ENCODE assay signal across 29 cellular contexts in genomic region chr1:109050228-109050995, GRCh38. TPM values are rescaled to one million over a fixed set of nuclear protein-coding genes. Genes with fewer than 3 reads are reported as not detected.
A peak's percentile ranks its signal among the peaks of the same experiment; 100 is the strongest.
DNase-seq lines count a peak whose midpoint lies in the region; TF ChIP-seq lines count a peak whose summit lies in the region.
"Had no signal": no experiment of that assay in that cellular context is flagged by ENCODE, and none has a peak within 500 bp of the region (broad histone marks: within the 10 kb centered on the region; RNA-seq: fewer than 3 reads in every experiment).

No MANE protein-coding gene starts in this region.

- intact Hi-C loops in MCF 10A (cut with micrococcal nuclease) (no loop called here), breast epithelium (cut with DNase I; ENCODE audit: low total_unique reads) (no loop called here)
- intact Hi-C loops in activated T-helper 1 cell treated with anti-CD3 and anti-CD28 coated beads, Interleukin-12 subunit alpha, Interleukin-12 subunit beta, Interleukin-2, Interleukin-4 antibody, amounts not matched to agents 30 ng/mL and 10 ng/mL and 1 ng/mL, durations not matched to agents 14 hours and 24 hours and 36 hours (cut with micrococcal nuclease), result no loop called here

- H3K4me1 Mint-ChIP-seq in MCF 10A (ENCODE audit: insufficient read depth, unreplicated experiment), result peaks cover 9% of the 10 kb centered on the region
- no peaks in the 10 kb centered on the region for H3K4me1 Mint-ChIP-seq in activated T-helper 1 cell treated with anti-CD3 and anti-CD28 coated beads, Interleukin-12 subunit alpha, Interleukin-12 subunit beta, Interleukin-2, Interleukin-4 antibody, amounts not matched to agents 30 ng/mL and 10 ng/mL and 1 ng/mL, durations not matched to agents 14 hours and 24 hours and 36 hours (ENCODE audit: low read depth)
- H3K4me1 Mint-ChIP-seq: central memory CD8-positive, alpha-beta T cell; endodermal cell had no signal

- TF ChIP-seq CTCF in MCF 10A (IDR thresholded peaks at IDR 0.05; ENCODE audit: unreplicated experiment), result no peak
- TF ChIP-seq CTCF in breast epithelium (IDR thresholded peaks at IDR 0.05), result no peak
- TF ChIP-seq CTCF in foreskin fibroblast (IDR thresholded peaks at IDR 0.05; ENCODE audit: low read depth, low read length), result no peak

- DNase-seq in MCF 10A (ENCODE audit: unreplicated experiment), result peak; percentile 28
- DNase-seq in breast epithelium (ENCODE audit: low spot score in 2 of 2), result no peak
- DNase-seq in epithelial cell of prostate (ENCODE audit: low read depth, low spot score), result peak; percentile 54
- DNase-seq in mesenteric fat pad (ENCODE audit: low spot score), result peak; percentile 28
- no peak for DNase-seq in activated T-helper 1 cell treated with anti-CD3 and anti-CD28 coated beads, Interleukin-12 subunit alpha, Interleukin-12 subunit beta, Interleukin-2, Interleukin-4 antibody, amounts not matched to agents 30 ng/mL and 10 ng/mL and 1 ng/mL, durations not matched to agents 14 hours and 24 hours and 36 hours (ENCODE audit: low spot score)
- DNase-seq in foreskin fibroblast, result no peak
- DNase-seq in cortex of kidney (lab: John Stamatoyannopoulos, UW), result no peak
- DNase-seq in NCI-H2029 treated with DMSO at 0.1 percent for 48 hours (lab: John Stamatoyannopoulos, UW), result no peak
- DNase-seq: activated CD4-positive, CD25-positive, alpha-beta regulatory T cell; activated CD8-positive, alpha-beta memory T cell treated with anti-CD3 and anti-CD28 coated beads, Interleukin-2, amount 10 ng/mL, durations not matched to agents 7 days and 5 days; activated naive CD4-positive, alpha-beta T cell treated with Interleukin-2 at 50 U/mL for 16 hours; activated T-cell treated with anti-CD3 and anti-CD28 coated beads, Interleukin-2, amount 50 U/mL, for 72 hours; Caco-2; dermis blood vessel endothelial cell; endodermal cell; HCEC 1CT; hippocampal formation; IMR-90; left ventricle myocardium inferior; NCI-H1694; NCI-H524; OCI-M1; posterior cingulate gyrus; sigmoid colon; stimulated activated CD4-positive, alpha-beta T cell treated with anti-CD3 and anti-CD28 coated beads, Interleukin-4, amount 100 ng/mL, for 4 hours; upper lobe of left lung had no signal

- BruUV-seq in MCF 10A (replicated peaks; lab: Mats Ljungman, UMichigan), result no TSS peak

- peak overlapping the region; percentile 13 for H3K27ac Mint-ChIP-seq in MCF 10A (ENCODE audit: low read depth, unreplicated experiment)
- H3K27ac Mint-ChIP-seq in activated T-helper 1 cell treated with anti-CD3 and anti-CD28 coated beads, Interleukin-12 subunit alpha, Interleukin-12 subunit beta, Interleukin-2, Interleukin-4 antibody, amounts not matched to agents 30 ng/mL and 10 ng/mL and 1 ng/mL, durations not matched to agents 14 hours and 24 hours and 36 hours, result no peak overlapping the region
- H3K27ac Mint-ChIP-seq: activated CD8-positive, alpha-beta memory T cell treated with anti-CD3 and anti-CD28 coated beads, Interleukin-2, amount 10 ng/mL, durations not matched to agents 7 days and 5 days; activated T-cell treated with anti-CD3 and anti-CD28 coated beads, Interleukin-2, amount 50 U/mL, for 72 hours; CD14-positive monocyte; endodermal cell; T-helper 1 cell treated with Interleukin-12 subunit alpha and Interleukin-12 subunit beta and Interleukin-4 antibody, amounts not matched to agents 30 μg/mL and 1 μg/mL, for 36 hours had no signal

- H3K4me3 ChIP-seq in breast epithelium, result no peak overlapping the region
- no peak overlapping the region for H3K4me3 ChIP-seq in foreskin fibroblast (ENCODE audit: low read depth in 1 of 2, low read length in 2 of 2)
- H3K4me3 ChIP-seq: left ventricle myocardium inferior, sigmoid colon, upper lobe of left lung had no signal

- H3K9me3 Mint-ChIP-seq in MCF 10A (ENCODE audit: unreplicated experiment), result no peaks in the 10 kb centered on the region
- no peaks in the 10 kb centered on the region for H3K9me3 Mint-ChIP-seq in activated T-helper 1 cell treated with anti-CD3 and anti-CD28 coated beads, Interleukin-12 subunit alpha, Interleukin-12 subunit beta, Interleukin-2, Interleukin-4 antibody, amounts not matched to agents 30 ng/mL and 10 ng/mL and 1 ng/mL, durations not matched to agents 14 hours and 24 hours and 36 hours
- H3K9me3 Mint-ChIP-seq: activated T-cell treated with anti-CD3 and anti-CD28 coated beads, Interleukin-2, amount 50 U/mL, for 72 hours; central memory CD8-positive, alpha-beta T cell; T-helper 1 cell treated with Interleukin-12 subunit alpha and Interleukin-12 subunit beta and Interleukin-4 antibody, amounts not matched to agents 30 μg/mL and 1 μg/mL, for 36 hours had no signal

- no peaks in the 10 kb centered on the region for H3K36me3 Mint-ChIP-seq in MCF 10A (ENCODE audit: insufficient read depth, unreplicated experiment)
- H3K36me3 Mint-ChIP-seq in activated T-helper 1 cell treated with anti-CD3 and anti-CD28 coated beads, Interleukin-12 subunit alpha, Interleukin-12 subunit beta, Interleukin-2, Interleukin-4 antibody, amounts not matched to agents 30 ng/mL and 10 ng/mL and 1 ng/mL, durations not matched to agents 14 hours and 24 hours and 36 hours (ENCODE audit: low read depth), result no peaks in the 10 kb centered on the region
- H3K36me3 Mint-ChIP-seq: activated CD8-positive, alpha-beta memory T cell treated with anti-CD3 and anti-CD28 coated beads, Interleukin-2, amount 10 ng/mL, durations not matched to agents 7 days and 5 days had no signal

- H3K4me3 Mint-ChIP-seq in MCF 10A (ENCODE audit: unreplicated experiment), result no peak overlapping the region
- H3K4me3 Mint-ChIP-seq in activated T-helper 1 cell treated with anti-CD3 and anti-CD28 coated beads, Interleukin-12 subunit alpha, Interleukin-12 subunit beta, Interleukin-2, Interleukin-4 antibody, amounts not matched to agents 30 ng/mL and 10 ng/mL and 1 ng/mL, durations not matched to agents 14 hours and 24 hours and 36 hours, result no peak overlapping the region
- H3K4me3 Mint-ChIP-seq: activated CD8-positive, alpha-beta memory T cell treated with anti-CD3 and anti-CD28 coated beads, Interleukin-2, amount 10 ng/mL, durations not matched to agents 7 days and 5 days; activated T-cell treated with anti-CD3 and anti-CD28 coated beads, Interleukin-2, amount 50 U/mL, for 72 hours; CD14-positive monocyte; central memory CD8-positive, alpha-beta T cell; endodermal cell; T-helper 1 cell treated with Interleukin-12 subunit alpha and Interleukin-12 subunit beta and Interleukin-4 antibody, amounts not matched to agents 30 μg/mL and 1 μg/mL, for 36 hours had no signal

- no peaks in the 10 kb centered on the region for H3K4me1 ChIP-seq in breast epithelium
- H3K4me1 ChIP-seq: Caco-2, left ventricle myocardium inferior, sigmoid colon, upper lobe of left lung had no signal

- no peaks in the 10 kb centered on the region for H3K27me3 Mint-ChIP-seq in MCF 10A (ENCODE audit: insufficient read depth, unreplicated experiment)
- H3K27me3 Mint-ChIP-seq in activated T-helper 1 cell treated with anti-CD3 and anti-CD28 coated beads, Interleukin-12 subunit alpha, Interleukin-12 subunit beta, Interleukin-2, Interleukin-4 antibody, amounts not matched to agents 30 ng/mL and 10 ng/mL and 1 ng/mL, durations not matched to agents 14 hours and 24 hours and 36 hours (ENCODE audit: insufficient read depth), result peaks cover 7% of the 10 kb centered on the region
- H3K27me3 Mint-ChIP-seq: central memory CD8-positive, alpha-beta T cell had no signal

- no peaks in the 10 kb centered on the region for H3K36me3 ChIP-seq in breast epithelium
- H3K36me3 ChIP-seq: left ventricle myocardium inferior, sigmoid colon, upper lobe of left lung had no signal

- TF ChIP-seq POLR2A in breast epithelium (IDR thresholded peaks at IDR 0.05), result no peak

- H3K27ac ChIP-seq in breast epithelium, result no peak overlapping the region
- H3K27ac ChIP-seq in epithelial cell of prostate, result peak overlapping the region; percentile 90
- H3K27ac ChIP-seq: left ventricle myocardium inferior, sigmoid colon, upper lobe of left lung had no signal

- CTCF ChIA-PET in MCF 10A (lab: Yijun Ruan, JAX), result interaction anchor here (0.9 to 1.3 kb wide), 3 partner anchors 8 to 49 kb away, joined by 3 to 5 read pairs (median 5); no protein-coding TSS in a partner anchor

- POLR2A ChIA-PET in MCF 10A (lab: Yijun Ruan, JAX), result interaction anchor here (0.8 to 2.0 kb wide), 8 partner anchors 8 to 49 kb away, joined by 3 to 7 read pairs (median 3); partner anchors contain the start of genes TAF13 and WDR47

- no peaks in the 10 kb centered on the region for H3K9me3 ChIP-seq in breast epithelium
- H3K9me3 ChIP-seq: Caco-2, left ventricle myocardium inferior, sigmoid colon, upper lobe of left lung had no signal

- no peaks in the 10 kb centered on the region for H3K27me3 ChIP-seq in breast epithelium
- H3K27me3 ChIP-seq: sigmoid colon, upper lobe of left lung had no signal

RNA-seq across cellular contexts. Expression of gene WDR47, which starts 8.5 kb away (rescaled TPM):
- 16.1 and 17.8 TPM in 2 replicates for total RNA-seq in MCF 10A (2022)
- 10 to 100 TPM; 12.3 to 16.8 (median 13.8) TPM for total RNA-seq in breast epithelium
- total RNA-seq in mesenteric fat pad, result 14.6 TPM
- 11.5 and 14.4 TPM in 2 replicates for total RNA-seq in activated T-helper 1 cell treated with anti-CD3 and anti-CD28 coated beads, Interleukin-12 subunit alpha, Interleukin-12 subunit beta, Interleukin-2, Interleukin-4 antibody, amounts not matched to agents 30 ng/mL and 10 ng/mL and 1 ng/mL, durations not matched to agents 14 hours and 24 hours and 36 hours

RNA-seq across cellular contexts. Expression of gene TAF13, which starts 25.4 kb away (rescaled TPM):
- total RNA-seq in MCF 10A (2022), result 76.7 and 88.2 TPM in 2 replicates
- 10 to 100 TPM; 23.1 to 36.4 (median 25.8) TPM for total RNA-seq in breast epithelium
- total RNA-seq in mesenteric fat pad, result 71.2 TPM
- 28.8 and 32.6 TPM in 2 replicates for total RNA-seq in activated T-helper 1 cell treated with anti-CD3 and anti-CD28 coated beads, Interleukin-12 subunit alpha, Interleukin-12 subunit beta, Interleukin-2, Interleukin-4 antibody, amounts not matched to agents 30 ng/mL and 10 ng/mL and 1 ng/mL, durations not matched to agents 14 hours and 24 hours and 36 hours

RNA-seq across cellular contexts. Expression of gene TMEM167B, which starts 40.2 kb away (rescaled TPM):
- total RNA-seq in MCF 10A (2022) (30.2 and 34.3 TPM in 2 replicates), breast epithelium (10 to 100 TPM; 30.7 to 32.6 (median 32.4) TPM), mesenteric fat pad (41.0 TPM)
- total RNA-seq in activated T-helper 1 cell treated with anti-CD3 and anti-CD28 coated beads, Interleukin-12 subunit alpha, Interleukin-12 subunit beta, Interleukin-2, Interleukin-4 antibody, amounts not matched to agents 30 ng/mL and 10 ng/mL and 1 ng/mL, durations not matched to agents 14 hours and 24 hours and 36 hours, result 26.2 and 27.6 TPM in 2 replicates

Comparison
In these comparisons a context has a peak if more than half of its experiments do, and no peak if none do; other contexts are left out.
1. DNase-seq: peak in MCF 10A (single experiment), epithelial cell of prostate (single experiment) and mesenteric fat pad (single experiment); none in breast epithelium (0 of 2), activated T-helper 1 cell treated with anti-CD3 and anti-CD28 coated beads, Interleukin-12 subunit alpha, Interleukin-12 subunit beta, Interleukin-2, Interleukin-4 antibody, amounts not matched to agents 30 ng/mL and 10 ng/mL and 1 ng/mL, durations not matched to agents 14 hours and 24 hours and 36 hours (single experiment), foreskin fibroblast (0 of 2), cortex of kidney (single experiment) and NCI-H2029 treated with DMSO at 0.1 percent for 48 hours (single experiment).